Comparison of ENCODE assay signal across 1 cellular context in genomic region chr2:232351686-232352510, GRCh38.
TF ChIP-seq lines count a peak whose summit lies in the region.

No MANE protein-coding gene starts in this region.

TF ChIP-seq in H1, 55 proteins besides CTCF, POLR2A, EP300 and RAD21:
- TF ChIP-seq SUZ12 (IDR thresholded peaks at IDR 0.05; ENCODE audit: low read length): peak; percentile 80
- TF ChIP-seq RXRA (IDR thresholded peaks at IDR 0.05; ENCODE audit: insufficient read depth, low read depth, low read length): no peak
- TF ChIP-seq EZH2 (IDR thresholded peaks at IDR 0.05; ENCODE audit: low read depth, low read length, severe bottlenecking): peak; percentile 81
- TF ChIP-seq KDM4A (IDR thresholded peaks at IDR 0.05; ENCODE audit: low read depth, low read length, severe bottlenecking): peak; percentile 28
- no peak for TF ChIP-seq CTBP2 (IDR thresholded peaks at IDR 0.05; ENCODE audit: borderline replicate concordance, insufficient read depth, insufficient read length, low read length)
- no peak for TF ChIP-seq POU5F1 (IDR thresholded peaks at IDR 0.05; ENCODE audit: low read depth, low read length)
- TF ChIP-seq CHD1 (IDR thresholded peaks at IDR 0.05; ENCODE audit: low read depth, low read length): no peak
TF ChIP-seq in H1: peak in this region for 3.
